Comparison of ENCODE assay signal across 8 cellular contexts in the genomic region with DNA sequence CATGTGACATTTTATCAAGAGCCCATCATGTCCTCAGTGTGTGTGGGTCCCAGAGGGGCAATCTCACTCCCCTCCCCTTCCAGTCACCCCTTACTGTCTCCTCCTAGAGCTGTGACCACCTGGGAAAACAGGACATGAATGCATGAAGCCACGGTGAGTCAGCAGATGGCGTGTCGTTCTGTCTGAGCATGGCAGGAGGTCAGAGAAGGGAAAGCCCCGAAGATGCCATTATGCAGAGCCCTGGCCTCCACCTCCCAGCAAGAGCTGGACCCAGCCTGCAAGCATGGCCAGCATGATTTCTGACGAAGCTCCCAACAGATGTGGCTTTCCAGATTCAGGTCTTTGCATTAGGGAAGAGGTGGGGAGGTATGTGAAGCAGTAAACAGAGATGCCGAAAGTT.
DNase-seq lines count a peak whose midpoint lies in the region; ATAC-seq and TF ChIP-seq lines count a peak whose summit lies in the region.
"Had no signal": no experiment of that assay in that cellular context is flagged by ENCODE, and none has a peak within 500 bp of the region (broad histone marks: within the 10 kb centered on the region; RNA-seq: fewer than 3 reads in every experiment).

No MANE protein-coding gene starts in this region.

- no peak overlapping the region for H3K4me3 ChIP-seq in mesenchymal stem cell (ENCODE audit: insufficient read depth in 1 of 2, low read depth in 1 of 2, low read length in 2 of 2)

- 53% methylated on average over 6 of the region's 6 CpGs for WGBS in mesenchymal stem cell

- no peak overlapping the region for H2BK5ac ChIP-seq in mesenchymal stem cell (ENCODE audit: low read depth, low read length, poor library complexity, severe bottlenecking)

- no peaks in the 10 kb centered on the region for H3K36me3 ChIP-seq in mesenchymal stem cell (ENCODE audit: control insufficient read depth in 1 of 2, insufficient read depth in 2 of 2, low read depth in 1 of 2, low read length in 2 of 2)

- no peaks in the 10 kb centered on the region for H3K4me1 Mint-ChIP-seq in progenitor cell of endocrine pancreas (ENCODE audit: low read depth)

- no peak overlapping the region for H4K91ac ChIP-seq in mesenchymal stem cell (ENCODE audit: low read length)

- no peak overlapping the region for H3K27ac Mint-ChIP-seq in progenitor cell of endocrine pancreas

- peaks cover 13% of the 10 kb centered on the region for H3K4me1 ChIP-seq in mesenchymal stem cell (ENCODE audit: control insufficient read depth, insufficient read depth, low read depth, low read length)

- H3K9me3 Mint-ChIP-seq in progenitor cell of endocrine pancreas (ENCODE audit: low read depth): no peaks in the 10 kb centered on the region

- H2BK120ac ChIP-seq in mesenchymal stem cell (ENCODE audit: low read depth, low read length): no peak overlapping the region

- peaks cover 22 to 91% of the 10 kb centered on the region in 2 experiments for H3K27me3 ChIP-seq in mesenchymal stem cell (ENCODE audit: control insufficient read depth in 1 of 2, insufficient read depth in 1 of 2, low read length in 2 of 2)

- H3K18ac ChIP-seq in mesenchymal stem cell (ENCODE audit: low read depth in 1 of 2, low read length in 2 of 2): no peak overlapping the region

- no peak overlapping the region for H2BK12ac ChIP-seq in mesenchymal stem cell (ENCODE audit: low read length in 2 of 2)

- H2BK15ac ChIP-seq in mesenchymal stem cell (ENCODE audit: low read depth, poor library complexity, severe bottlenecking): no peak overlapping the region

- H3K27ac ChIP-seq in mesenchymal stem cell (ENCODE audit: low read length, poor library complexity, severe bottlenecking): no peak overlapping the region

- ATAC-seq in GM18520 (IDR thresholded peaks at IDR 0.05; ENCODE audit: unreplicated experiment) (peak; percentile 44), HG02642 (IDR thresholded peaks at IDR 0.05; ENCODE audit: poor library complexity, unreplicated experiment) (peak; percentile 57), GM21360 (IDR thresholded peaks at IDR 0.05; ENCODE audit: unreplicated experiment) (no peak)

- H2AK5ac ChIP-seq in mesenchymal stem cell (ENCODE audit: low read length, severe bottlenecking): no peak overlapping the region

- no peak for TF ChIP-seq CTCF in progenitor cell of endocrine pancreas (IDR thresholded peaks at IDR 0.05; ENCODE audit: unreplicated experiment)

- no peak overlapping the region for H3K4me3 Mint-ChIP-seq in progenitor cell of endocrine pancreas (ENCODE audit: low read depth)

- no peak overlapping the region for H3K14ac ChIP-seq in mesenchymal stem cell (ENCODE audit: low read length in 2 of 2)

- DNase-seq in NCI-H82 treated with DMSO at 0.1 percent for 48 hours (lab: John Stamatoyannopoulos, UW; ENCODE audit: unreplicated experiment): peak; percentile 27
- peak; percentile 18 for DNase-seq in mesenchymal stem cell
- DNase-seq in globus pallidus (ENCODE audit: low spot score): no peak
- no peak for DNase-seq in progenitor cell of endocrine pancreas (ENCODE audit: low spot score, unreplicated experiment)
- DNase-seq: activated naive CD4-positive, alpha-beta T cell treated with Interleukin-2 at 50 U/mL for 16 hours had no signal

- H3K4ac ChIP-seq in mesenchymal stem cell (ENCODE audit: low read depth in 1 of 2, low read length in 2 of 2): no peak overlapping the region

- no peak overlapping the region for H3K23ac ChIP-seq in mesenchymal stem cell (ENCODE audit: low read length in 2 of 2)

- H3K27me3 Mint-ChIP-seq in progenitor cell of endocrine pancreas: peaks cover 62% of the 10 kb centered on the region

- no peak overlapping the region for H4K8ac ChIP-seq in mesenchymal stem cell (ENCODE audit: low read length)

- H3K79me1 ChIP-seq in mesenchymal stem cell (replicated peaks; ENCODE audit: low read length, poor library complexity, severe bottlenecking): no peaks in the 10 kb centered on the region

- no peaks in the 10 kb centered on the region for H3K9me3 ChIP-seq in mesenchymal stem cell (ENCODE audit: control insufficient read depth, low read length)

- H3K9ac ChIP-seq in mesenchymal stem cell (ENCODE audit: low read length): no peak overlapping the region

- no peak overlapping the region for H3K4me2 ChIP-seq in mesenchymal stem cell (ENCODE audit: low read length, poor library complexity, severe bottlenecking)

- no peak overlapping the region for H2AFZ ChIP-seq in mesenchymal stem cell (ENCODE audit: low read depth, low read length)

- no peaks in the 10 kb centered on the region for H3K36me3 Mint-ChIP-seq in progenitor cell of endocrine pancreas (ENCODE audit: insufficient read depth)

Comparison
In these comparisons a context has a peak if more than half of its experiments do, and no peak if none do; other contexts are left out.
1. DNase-seq: peak in NCI-H82 treated with DMSO at 0.1 percent for 48 hours (single experiment) and mesenchymal stem cell (single experiment); none in globus pallidus (single experiment) and progenitor cell of endocrine pancreas (single experiment).